In the genomic region with DNA sequence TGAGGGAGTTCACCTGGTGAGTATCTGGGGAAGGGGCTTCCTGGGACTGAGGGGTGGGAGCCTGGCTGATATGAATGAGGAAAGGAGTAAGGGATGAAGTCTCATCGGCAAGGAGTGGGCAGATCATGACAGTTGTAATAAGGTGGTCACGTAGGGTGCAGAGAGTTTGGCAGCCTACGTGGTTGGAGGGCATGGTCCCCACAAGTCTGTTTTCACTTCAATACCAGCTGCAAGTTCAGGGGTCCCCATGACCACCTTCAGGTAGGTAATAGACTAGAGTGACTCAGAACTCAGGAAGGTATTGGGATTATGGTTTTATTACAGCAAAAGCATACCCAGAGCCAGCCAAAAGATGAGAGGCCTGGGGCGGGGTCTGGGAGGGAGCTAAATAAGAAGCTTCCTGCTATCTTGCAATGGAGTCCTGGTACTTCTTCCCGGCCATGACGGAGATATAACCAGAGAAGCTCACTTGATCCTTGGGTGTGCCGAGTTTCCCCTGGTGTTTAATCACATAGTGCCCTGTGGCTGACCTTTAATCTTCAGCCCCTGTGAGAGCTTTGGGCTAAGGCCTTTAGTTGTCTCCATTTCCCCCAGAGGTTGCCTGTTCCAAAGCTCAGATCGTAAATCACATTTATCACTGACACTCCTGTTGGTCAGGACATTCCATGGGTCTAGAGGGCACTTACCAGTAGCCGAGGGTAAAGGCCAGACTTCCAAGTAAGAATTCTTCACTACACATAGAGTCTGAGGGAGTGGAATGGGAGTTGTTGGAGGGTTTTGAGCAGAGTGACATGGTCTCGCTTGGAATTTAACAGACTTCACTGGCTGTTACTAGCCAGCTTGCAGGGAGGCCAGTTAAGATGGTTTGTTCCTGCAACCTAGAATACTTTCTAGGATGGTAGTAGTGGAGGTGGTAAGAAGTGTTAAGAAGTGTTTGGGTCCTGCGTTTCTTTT, we compare ENCODE assay signal across 9 cellular contexts. TPM values are rescaled to one million over a fixed set of nuclear protein-coding genes. Genes with fewer than 3 reads are reported as not detected.
DNase-seq lines count a peak whose midpoint lies in the region; FAIRE-seq and TF ChIP-seq lines count a peak whose summit lies in the region.
"Had no signal": no experiment of that assay in that cellular context is flagged by ENCODE, and none has a peak within 500 bp of the region (broad histone marks: within the 10 kb centered on the region; RNA-seq: fewer than 3 reads in every experiment).

No MANE protein-coding gene starts in this region.

- peaks cover 37 to 54% of the 10 kb centered on the region in 2 donors for H3K4me1 ChIP-seq in duodenal mucosa (ENCODE audit: control insufficient read depth in 1 of 2, insufficient read depth in 2 of 2, low read length in 2 of 2)

- H3K4me3 Mint-ChIP-seq in osteocyte (ENCODE audit: unreplicated experiment), result no peak overlapping the region

- peaks cover 31 to 49% of the 10 kb centered on the region in 2 donors for H3K36me3 ChIP-seq in duodenal mucosa (ENCODE audit: control insufficient read depth in 1 of 2, insufficient read depth in 2 of 2, low read length in 2 of 2)

- DNase-seq in NCI-H460 (ENCODE audit: extremely low read depth, low read depth) (peak; percentile 17), osteocyte (ENCODE audit: extremely low spot score, unreplicated experiment) (no peak), mesenteric fat pad (ENCODE audit: low spot score) (no peak), D721Med (ENCODE audit: insufficient read length, low spot score) (no peak), NCI-H1930 (lab: John Stamatoyannopoulos, UW) (no peak), GM10266 (ENCODE audit: extremely low spot score) (no peak)

- H3K27me3 ChIP-seq in duodenal mucosa (ENCODE audit: control insufficient read depth in 1 of 2, insufficient read depth in 2 of 2, low read length in 2 of 2), result no peaks in the 10 kb centered on the region
- H3K27me3 ChIP-seq: neutrophil had no signal

- no peak for TF ChIP-seq CTCF in osteocyte (IDR thresholded peaks at IDR 0.05)
- TF ChIP-seq CTCF in D721Med (IDR thresholded peaks at IDR 0.05; ENCODE audit: insufficient read depth, missing control alignments), result no peak
- TF ChIP-seq CTCF in GM10266 (IDR thresholded peaks at IDR 0.05; ENCODE audit: control insufficient read depth, insufficient read depth, low read depth, missing control alignments), result no peak

- peak overlapping the region; percentile 11 for H3K27ac ChIP-seq in duodenal mucosa (ENCODE audit: low read depth, low read length)
- H3K27ac ChIP-seq: neutrophil had no signal

- H3K4me3 ChIP-seq in duodenal mucosa (ENCODE audit: low read depth in 1 of 2, low read length in 2 of 2), result peak overlapping the region in 1 of 2 donors; percentile 18

- no peaks in the 10 kb centered on the region for H3K9me3 ChIP-seq in duodenal mucosa (ENCODE audit: control insufficient read depth in 1 of 2, low read length in 2 of 2)
- H3K9me3 ChIP-seq: neutrophil had no signal

- no peaks in the 10 kb centered on the region for H3K9me3 Mint-ChIP-seq in osteocyte (ENCODE audit: unreplicated experiment)

- peaks cover 45% of the 10 kb centered on the region for H3K36me3 Mint-ChIP-seq in osteocyte (ENCODE audit: unreplicated experiment)

- no peak overlapping the region for H3K9ac ChIP-seq in duodenal mucosa (ENCODE audit: low read depth in 1 of 2, low read length in 2 of 2)

- peak overlapping the region; percentile 74 for H3K27ac Mint-ChIP-seq in osteocyte (ENCODE audit: unreplicated experiment)

- H3K27me3 Mint-ChIP-seq in osteocyte (ENCODE audit: unreplicated experiment), result peaks cover 2% of the 10 kb centered on the region

- peak; percentile 37 for TF ChIP-seq POLR2A in GM18526 (IDR thresholded peaks at IDR 0.05; ENCODE audit: extremely low read depth, insufficient read length)

- H3K4me1 Mint-ChIP-seq in osteocyte (ENCODE audit: unreplicated experiment), result peaks cover 35% of the 10 kb centered on the region

- no peak for FAIRE-seq in D721Med (lab: Jason Lieb, UNC)

RNA-seq across cellular contexts. Expression of gene SLC3A2, which starts 9.1 kb away (rescaled TPM):
- total RNA-seq in NCI-H460 (2014; rRNA removed; shearing (Covaris generic)), result 449 and 464 TPM in 2 replicates
- polyA plus RNA-seq in NCI-H460 (2014; cell fraction: nucleus; rRNA removed), result 650 and 661 TPM in 2 replicates
- total RNA-seq in osteocyte, result 326 and 362 TPM in 2 replicates
- total RNA-seq in mesenteric fat pad, result 202 TPM

RNA-seq across cellular contexts. Expression of gene CHRM1, which starts 31.4 kb away (rescaled TPM):
- not detected in 2 replicates for total RNA-seq in NCI-H460 (2014; rRNA removed; shearing (Covaris generic))
- polyA plus RNA-seq in NCI-H460 (2014; cell fraction: nucleus; rRNA removed), result not detected in 2 replicates
- total RNA-seq in osteocyte (0.27 and 0.31 TPM in 2 replicates), mesenteric fat pad (not detected)

RNA-seq across cellular contexts. Expression of gene WDR74, which starts 50.4 kb away (rescaled TPM):
- total RNA-seq in NCI-H460 (2014; rRNA removed; shearing (Covaris generic)), result 64.7 and 71.2 TPM in 2 replicates
- polyA plus RNA-seq in NCI-H460 (2014; cell fraction: nucleus; rRNA removed), result 179 and 202 TPM in 2 replicates
- total RNA-seq in osteocyte (40.5 and 42.1 TPM in 2 replicates), mesenteric fat pad (50.9 TPM)

RNA-seq across cellular contexts. Expression of gene TEX54, which starts 57.1 kb away (rescaled TPM):
- not detected in 2 replicates for total RNA-seq in NCI-H460 (2014; rRNA removed; shearing (Covaris generic))
- not detected in 2 replicates for polyA plus RNA-seq in NCI-H460 (2014; cell fraction: nucleus; rRNA removed)
- not detected in 2 replicates for total RNA-seq in osteocyte
- not detected for total RNA-seq in mesenteric fat pad

RNA-seq across cellular contexts. Expression of gene STX5, which starts 57.9 kb away (rescaled TPM):
- total RNA-seq in NCI-H460 (2014; rRNA removed; shearing (Covaris generic)), result 14.7 and 15.9 TPM in 2 replicates
- 7.6 and 16.4 TPM in 2 replicates for polyA plus RNA-seq in NCI-H460 (2014; cell fraction: nucleus; rRNA removed)
- 65.3 and 71.0 TPM in 2 replicates for total RNA-seq in osteocyte
- 41.8 TPM for total RNA-seq in mesenteric fat pad
